25 cellular contexts compared by ENCODE assay signal in the genomic region with DNA sequence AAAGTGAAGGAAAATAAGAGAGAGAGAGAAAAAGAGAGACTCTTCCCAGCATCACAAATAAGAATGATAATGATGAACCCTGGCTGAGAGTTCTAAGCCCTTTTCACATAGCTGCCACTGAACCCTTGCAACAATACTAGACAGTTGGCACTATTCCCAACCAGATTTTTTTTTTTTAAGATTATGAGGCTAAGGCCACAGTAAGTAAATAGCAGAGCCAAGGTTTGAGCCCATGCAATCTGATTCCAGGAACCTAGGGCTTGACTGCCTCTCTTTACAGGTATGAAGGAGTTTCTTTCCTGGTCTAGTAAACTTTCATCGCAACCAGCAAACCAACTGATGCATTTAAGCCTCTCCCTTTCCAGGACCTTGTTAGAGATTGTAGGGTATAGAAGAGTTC.
DNase-seq lines count a peak whose midpoint lies in the region; ATAC-seq and TF ChIP-seq lines count a peak whose summit lies in the region.
"Had no signal": no experiment of that assay in that cellular context is flagged by ENCODE, and none has a peak within 500 bp of the region (broad histone marks: within the 10 kb centered on the region; RNA-seq: fewer than 3 reads in every experiment).

No MANE protein-coding gene starts in this region.

- TF ChIP-seq CTCF in nephron (IDR thresholded peaks at IDR 0.05; ENCODE audit: unreplicated experiment in 3 of 3) (no peak), GM13977 (IDR thresholded peaks at IDR 0.05; ENCODE audit: extremely low read depth, insufficient read depth, missing control alignments) (no peak), coronary artery (IDR thresholded peaks at IDR 0.05) (no peak)

- ATAC-seq in GM18867 (IDR thresholded peaks at IDR 0.05; ENCODE audit: unreplicated experiment) = no peak
- ATAC-seq: A549 had no signal

- peak overlapping the region in 2 of 3 experiments; percentile 23 to 75 for H3K27ac Mint-ChIP-seq in nephron
- H3K27ac Mint-ChIP-seq: CD4-positive, alpha-beta memory T cell; T-helper 1 cell treated with Interleukin-12 subunit alpha and Interleukin-12 subunit beta and Interleukin-4 antibody, amounts not matched to agents 30 μg/mL and 1 μg/mL, for 36 hours had no signal

- in situ Hi-C loops in GM13977 (cut with MboI; ENCODE audit: low pct_unique_long_range_greater_than_20kb, low sequenced_read_pairs, unreplicated experiment) = no loop called here

- peaks cover 8% of the 10 kb centered on the region for H3K4me1 Mint-ChIP-seq in nephron
- H3K4me1 Mint-ChIP-seq: CD4-positive, alpha-beta memory T cell had no signal

- H3K36me3 Mint-ChIP-seq in nephron (ENCODE audit: low read depth) = no peaks in the 10 kb centered on the region
- H3K36me3 Mint-ChIP-seq: CD4-positive, alpha-beta memory T cell had no signal

- H3K27ac ChIP-seq in coronary artery = no peak overlapping the region
- H3K27ac ChIP-seq: A549 had no signal

- H3K4me3 Mint-ChIP-seq in nephron = no peak overlapping the region
- H3K4me3 Mint-ChIP-seq: CD4-positive, alpha-beta memory T cell; T-helper 1 cell treated with Interleukin-12 subunit alpha and Interleukin-12 subunit beta and Interleukin-4 antibody, amounts not matched to agents 30 μg/mL and 1 μg/mL, for 36 hours had no signal

- no peaks in the 10 kb centered on the region for H3K27me3 Mint-ChIP-seq in nephron (ENCODE audit: low read depth)

- H3K4me3 ChIP-seq in coronary artery = no peak overlapping the region
- H3K4me3 ChIP-seq: A549 had no signal

- peak; percentile 36 for DNase-seq in DMS79 (lab: John Stamatoyannopoulos, UW)
- peak; percentile 48 for DNase-seq in NCI-H1105 treated with DMSO at 0.1 percent for 48 hours (lab: John Stamatoyannopoulos, UW)
- DNase-seq in NCI-H510A treated with DMSO at 0.1 percent for 48 hours (lab: John Stamatoyannopoulos, UW) = peak; percentile 31
- no peak for DNase-seq in GM13977 (ENCODE audit: low spot score)
- DNase-seq in coronary artery (ENCODE audit: low spot score) = no peak
- DNase-seq: C1 segment of cervical spinal cord; CD4-positive, alpha-beta memory T cell; COR-L47; DND-41; H7; IMR-90; KG1; NCI-H1048; NCI-H1436; NCI-H187; NCI-H2107; NCI-H2227 treated with DMSO at 0.1 percent for 48 hours; NCI-H526 treated with DMSO at 0.1 percent for 48 hours; SK-N-SH; SW 1271; T-helper 9 cell had no signal

- no peaks in the 10 kb centered on the region for H3K9me3 Mint-ChIP-seq in nephron
- H3K9me3 Mint-ChIP-seq: T-helper 1 cell treated with Interleukin-12 subunit alpha and Interleukin-12 subunit beta and Interleukin-4 antibody, amounts not matched to agents 30 μg/mL and 1 μg/mL, for 36 hours had no signal

Comparison
In these comparisons a context has a peak if more than half of its experiments do, and no peak if none do; other contexts are left out.
1. DNase-seq: peak in DMS79 (single experiment), NCI-H1105 treated with DMSO at 0.1 percent for 48 hours (single experiment) and NCI-H510A treated with DMSO at 0.1 percent for 48 hours (single experiment); none in GM13977 (single experiment) and coronary artery (single experiment).